In genomic region chr11:62999649-63000048, GRCh38 we compare ENCODE assay signal across 1 cellular context.
TF ChIP-seq lines count a peak whose summit lies in the region.

No MANE protein-coding gene starts in this region.

TF ChIP-seq in WTC11, 78 proteins besides CTCF, POLR2A, EP300 and RAD21 (continued from another document):
- TF ChIP-seq CREB1 (CRISPR knock-in tag; IDR thresholded peaks at IDR 0.05) (no peak), JAZF1 (CRISPR knock-in tag; IDR thresholded peaks at IDR 0.05) (no peak), MXD4 (CRISPR knock-in tag; IDR thresholded peaks at IDR 0.05; ENCODE audit: borderline replicate concordance) (no peak), ZNF396 (CRISPR knock-in tag; IDR thresholded peaks at IDR 0.05; ENCODE audit: borderline replicate concordance) (no peak), SOX15 (CRISPR knock-in tag; IDR thresholded peaks at IDR 0.05) (no peak), ZBTB21 (CRISPR knock-in tag; IDR thresholded peaks at IDR 0.05; ENCODE audit: borderline replicate concordance) (no peak), HMGXB4 (CRISPR knock-in tag; IDR thresholded peaks at IDR 0.05) (no peak), SMAD4 (CRISPR knock-in tag; IDR thresholded peaks at IDR 0.05) (no peak), TCF7 (CRISPR knock-in tag; IDR thresholded peaks at IDR 0.05; ENCODE audit: low read depth) (no peak), ZNF232 (CRISPR knock-in tag; IDR thresholded peaks at IDR 0.05) (no peak), ATF1 (CRISPR knock-in tag; IDR thresholded peaks at IDR 0.05) (no peak), RORB (CRISPR knock-in tag; IDR thresholded peaks at IDR 0.05) (no peak)
- TF ChIP-seq, protein P1, sequence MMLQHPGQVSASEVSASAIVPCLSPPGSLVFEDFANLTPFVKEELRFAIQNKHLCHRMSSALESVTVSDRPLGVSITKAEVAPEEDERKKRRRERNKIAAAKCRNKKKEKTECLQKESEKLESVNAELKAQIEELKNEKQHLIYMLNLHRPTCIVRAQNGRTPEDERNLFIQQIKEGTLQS (CRISPR knock-in tag; conservative IDR thresholded peaks at IDR 0.05) = no peak
- TF ChIP-seq, protein P2, sequence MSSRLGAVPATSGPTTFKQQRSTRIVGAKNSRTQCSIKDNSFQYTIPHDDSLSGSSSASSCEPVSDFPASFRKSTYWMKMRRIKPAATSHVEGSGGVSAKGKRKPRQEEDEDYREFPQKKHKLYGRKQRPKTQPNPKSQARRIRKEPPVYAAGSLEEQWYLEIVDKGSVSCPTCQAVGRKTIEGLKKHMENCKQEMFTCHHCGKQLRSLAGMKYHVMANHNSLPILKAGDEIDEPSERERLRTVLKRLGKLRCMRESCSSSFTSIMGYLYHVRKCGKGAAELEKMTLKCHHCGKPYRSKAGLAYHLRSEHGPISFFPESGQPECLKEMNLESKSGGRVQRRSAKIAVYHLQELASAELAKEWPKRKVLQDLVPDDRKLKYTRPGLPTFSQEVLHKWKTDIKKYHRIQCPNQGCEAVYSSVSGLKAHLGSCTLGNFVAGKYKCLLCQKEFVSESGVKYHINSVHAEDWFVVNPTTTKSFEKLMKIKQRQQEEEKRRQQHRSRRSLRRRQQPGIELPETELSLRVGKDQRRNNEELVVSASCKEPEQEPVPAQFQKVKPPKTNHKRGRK (CRISPR knock-in tag; IDR thresholded peaks at IDR 0.05; ENCODE audit: borderline replicate concordance) = no peak
- TF ChIP-seq, protein P3, sequence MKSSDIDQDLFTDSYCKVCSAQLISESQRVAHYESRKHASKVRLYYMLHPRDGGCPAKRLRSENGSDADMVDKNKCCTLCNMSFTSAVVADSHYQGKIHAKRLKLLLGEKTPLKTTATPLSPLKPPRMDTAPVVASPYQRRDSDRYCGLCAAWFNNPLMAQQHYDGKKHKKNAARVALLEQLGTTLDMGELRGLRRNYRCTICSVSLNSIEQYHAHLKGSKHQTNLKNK (CRISPR knock-in tag; IDR thresholded peaks at IDR 0.05) = no peak
